9 cellular contexts compared by ENCODE assay signal in genomic region chr19:511101-511841, GRCh38. TPM values are rescaled to one million over a fixed set of nuclear protein-coding genes. Genes with fewer than 3 reads are reported as not detected.
DNase-seq lines count a peak whose midpoint lies in the region; ATAC-seq lines count a peak whose summit lies in the region.
"Had no signal": no experiment of that assay in that cellular context is flagged by ENCODE, and none has a peak within 500 bp of the region (broad histone marks: within the 10 kb centered on the region; RNA-seq: fewer than 3 reads in every experiment).

No MANE protein-coding gene starts in this region.

- peak overlapping the region; percentile 75 for H3K4me3 Mint-ChIP-seq in activated naive CD8-positive, alpha-beta T cell treated with anti-CD3 and anti-CD28 coated beads, Interleukin-2, amount 10 ng/mL, durations not matched to agents 7 days and 5 days
- H3K4me3 Mint-ChIP-seq in immature natural killer cell, result peak overlapping the region; percentile 83 to 92 (median 88)

- H3K27ac Mint-ChIP-seq in activated naive CD8-positive, alpha-beta T cell treated with anti-CD3 and anti-CD28 coated beads, Interleukin-2, amount 10 ng/mL, durations not matched to agents 7 days and 5 days, result peak overlapping the region; percentile 91
- H3K27ac Mint-ChIP-seq in immature natural killer cell, result peak overlapping the region; percentile 98 to 100 (median 99)

- peaks cover 28% of the 10 kb centered on the region for H3K4me1 Mint-ChIP-seq in activated naive CD8-positive, alpha-beta T cell treated with anti-CD3 and anti-CD28 coated beads, Interleukin-2, amount 10 ng/mL, durations not matched to agents 7 days and 5 days
- peaks cover 49 to 50% of the 10 kb centered on the region in 2 donors for H3K4me1 Mint-ChIP-seq in immature natural killer cell

- no peaks in the 10 kb centered on the region for H3K27me3 Mint-ChIP-seq in activated naive CD8-positive, alpha-beta T cell treated with anti-CD3 and anti-CD28 coated beads, Interleukin-2, amount 10 ng/mL, durations not matched to agents 7 days and 5 days
- peaks cover 16 to 33% (median 23%) of the 10 kb centered on the region in 3 donors for H3K27me3 Mint-ChIP-seq in immature natural killer cell (ENCODE audit: low read depth in 3 of 3)

- DNase-seq in 8988T (peak; percentile 55), Kasumi-1 (lab: John Stamatoyannopoulos, UW) (peak; percentile 68 to 74), SW480 (ENCODE audit: low spot score) (peak; percentile 94), immature natural killer cell (peak; percentile 87 to 91 (median 89))
- DNase-seq in activated naive CD8-positive, alpha-beta T cell treated with anti-CD3 and anti-CD28 coated beads, Interleukin-2, amount 10 ng/mL, durations not matched to agents 7 days and 5 days, result peak; percentile 86
- DNase-seq in stimulated activated CD4-positive, alpha-beta T cell treated with anti-CD3 and anti-CD28 coated beads, TNF-alpha, amount 100 ng/mL, for 4 hours (ENCODE audit: low read depth in 3 of 3), result peak; percentile 52 to 71 (median 70)

- peaks cover 10% of the 10 kb centered on the region for H3K36me3 Mint-ChIP-seq in activated naive CD8-positive, alpha-beta T cell treated with anti-CD3 and anti-CD28 coated beads, Interleukin-2, amount 10 ng/mL, durations not matched to agents 7 days and 5 days
- H3K36me3 Mint-ChIP-seq in immature natural killer cell, result no peaks in the 10 kb centered on the region

- POLR2A ChIA-PET in activated naive CD8-positive, alpha-beta T cell treated with anti-CD3 and anti-CD28 coated beads, Interleukin-2, amount 10 ng/mL, durations not matched to agents 7 days and 5 days (lab: Charles Lee), result interaction anchor here (0.5 to 3.9 kb wide), 18 partner anchors 10 to 758 kb away, joined by 3 to 78 read pairs (median 6); partner anchors contain the start of genes CDC34, CIRBP, MED16 and RNF126

- peak; percentile 59 for ATAC-seq in activated naive CD8-positive, alpha-beta T cell treated with anti-CD3 and anti-CD28 coated beads, Interleukin-2, amount 10 ng/mL, durations not matched to agents 7 days and 5 days (ENCODE audit: low read depth)
- ATAC-seq in GM21381 (IDR thresholded peaks at IDR 0.05; ENCODE audit: unreplicated experiment) (no peak), GM18519 (IDR thresholded peaks at IDR 0.05; ENCODE audit: low FRiP score, unreplicated experiment) (no peak)

- no peaks in the 10 kb centered on the region for H3K9me3 Mint-ChIP-seq in activated naive CD8-positive, alpha-beta T cell treated with anti-CD3 and anti-CD28 coated beads, Interleukin-2, amount 10 ng/mL, durations not matched to agents 7 days and 5 days
- peaks cover 0 to 2% (median 0%) of the 10 kb centered on the region in 6 donors for H3K9me3 Mint-ChIP-seq in immature natural killer cell

RNA-seq across cellular contexts. Expression of gene TPGS1, which starts 4.0 kb away (rescaled TPM):
- 10 to 100 TPM; 27.0 to 27.2 TPM for total RNA-seq in activated naive CD8-positive, alpha-beta T cell treated with anti-CD3 and anti-CD28 coated beads, Interleukin-2, amount 10 ng/mL, durations not matched to agents 7 days and 5 days
- 10 to 100 TPM; 28.8 to 63.6 (median 37.0) TPM for polyA plus RNA-seq in immature natural killer cell

RNA-seq across cellular contexts. Expression of gene MADCAM1, which starts 15.0 kb away (rescaled TPM):
- total RNA-seq in activated naive CD8-positive, alpha-beta T cell treated with anti-CD3 and anti-CD28 coated beads, Interleukin-2, amount 10 ng/mL, durations not matched to agents 7 days and 5 days, result 1 to 10 TPM in 1 of 2 experiments, under 1 TPM in 1; 0.44 to 1.0 TPM
- under 1 TPM in 1 of 3 donors, not detected in 2; 0.30 TPM for polyA plus RNA-seq in immature natural killer cell

RNA-seq across cellular contexts. Expression of gene CDC34, which starts 20.3 kb away (rescaled TPM):
- total RNA-seq in activated naive CD8-positive, alpha-beta T cell treated with anti-CD3 and anti-CD28 coated beads, Interleukin-2, amount 10 ng/mL, durations not matched to agents 7 days and 5 days, result 10 to 100 TPM; 49.2 to 51.5 TPM
- polyA plus RNA-seq in immature natural killer cell, result 10 to 100 TPM; 40.6 to 57.7 (median 48.5) TPM

RNA-seq across cellular contexts. Expression of gene GZMM, which starts 32.6 kb away (rescaled TPM):
- total RNA-seq in activated naive CD8-positive, alpha-beta T cell treated with anti-CD3 and anti-CD28 coated beads, Interleukin-2, amount 10 ng/mL, durations not matched to agents 7 days and 5 days, result 10 to 100 TPM; 81.5 to 84.5 TPM
- polyA plus RNA-seq in immature natural killer cell, result 100 to 1,000 TPM; 584 to 982 (median 652) TPM
- total RNA-seq: epithelial cell of proximal tubule had no signal

RNA-seq across cellular contexts. Expression of gene SHC2, which starts 50.4 kb away (rescaled TPM):
- total RNA-seq in activated naive CD8-positive, alpha-beta T cell treated with anti-CD3 and anti-CD28 coated beads, Interleukin-2, amount 10 ng/mL, durations not matched to agents 7 days and 5 days, result under 1 TPM; 0.40 to 0.53 TPM
- polyA plus RNA-seq in immature natural killer cell, result not detected
